Comparison of ENCODE assay signal across 9 cellular contexts in the genomic region with DNA sequence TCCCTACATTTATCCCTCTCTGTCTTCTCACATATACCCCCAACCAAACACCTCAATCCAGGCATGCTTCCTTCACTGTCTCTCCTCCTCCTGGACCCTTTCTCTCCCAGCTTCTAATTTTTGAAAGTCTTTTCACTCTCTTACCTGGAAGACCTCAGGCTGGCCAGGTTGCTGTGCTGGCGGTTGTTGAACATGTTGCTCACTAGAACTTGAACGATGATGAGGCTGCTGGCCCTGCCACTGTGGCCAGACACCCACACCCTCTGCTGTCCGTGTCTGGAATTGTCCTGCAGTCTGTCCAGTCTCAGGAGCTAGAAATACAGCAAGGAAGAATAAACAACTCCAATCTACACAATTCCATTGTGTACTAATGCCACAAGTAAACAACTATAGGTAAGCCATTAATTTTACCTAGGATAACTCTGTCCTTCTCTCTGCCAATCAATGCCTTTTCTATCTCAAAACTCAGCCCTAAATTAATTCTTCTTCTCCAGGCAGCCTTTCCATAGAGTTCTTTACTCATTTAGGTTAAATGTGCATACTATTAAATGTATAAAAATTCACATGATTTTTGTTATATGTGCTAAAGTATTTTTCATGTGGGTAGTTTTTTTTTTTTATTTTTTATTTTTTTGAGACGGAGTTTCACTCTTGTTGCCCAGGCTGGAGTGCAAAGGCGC. TPM values are rescaled to one million over a fixed set of nuclear protein-coding genes. Genes with fewer than 3 reads are reported as not detected.
A peak's percentile ranks its signal among the peaks of the same experiment; 100 is the strongest.
DNase-seq lines count a peak whose midpoint lies in the region; ATAC-seq and TF ChIP-seq lines count a peak whose summit lies in the region.
"Had no signal": no experiment of that assay in that cellular context is flagged by ENCODE, and none has a peak within 500 bp of the region (broad histone marks: within the 10 kb centered on the region; RNA-seq: fewer than 3 reads in every experiment).

No MANE protein-coding gene starts in this region.

- no peak for ATAC-seq in activated T-cell treated with anti-CD3 and anti-CD28 coated beads, Interleukin-2, amount 50 U/mL, for 4 hours
- peak; percentile 69 for ATAC-seq in foreskin keratinocyte
- no peak for ATAC-seq in GM19395 (IDR thresholded peaks at IDR 0.05; ENCODE audit: unreplicated experiment)
- no peak for ATAC-seq in GM19463 (IDR thresholded peaks at IDR 0.05; ENCODE audit: unreplicated experiment)

- H3K27me3 ChIP-seq in foreskin keratinocyte: no peaks in the 10 kb centered on the region

- no peak overlapping the region for H3K4me3 ChIP-seq in NB4 (ENCODE audit: low read depth, low read length)

- H3K36me3 Mint-ChIP-seq in activated T-cell treated with anti-CD3 and anti-CD28 coated beads, Interleukin-2, amount 50 U/mL, for 4 hours (ENCODE audit: insufficient read depth): peaks cover 18% of the 10 kb centered on the region

- intact Hi-C loops in posterior cingulate gyrus (cut with DNase I): no loop called here

- no peak overlapping the region for H3K27ac ChIP-seq in foreskin keratinocyte

- peak; percentile 77 for TF ChIP-seq CTCF in NB4 (IDR thresholded peaks at IDR 0.05; ENCODE audit: low read depth, low read length)
- TF ChIP-seq CTCF in foreskin keratinocyte (conservative IDR thresholded peaks at IDR 0.05): peak; percentile 94

- peaks cover 1% of the 10 kb centered on the region for H3K4me1 Mint-ChIP-seq in activated T-cell treated with anti-CD3 and anti-CD28 coated beads, Interleukin-2, amount 50 U/mL, for 4 hours (ENCODE audit: low read depth)

- H3K4me3 Mint-ChIP-seq in activated T-cell treated with anti-CD3 and anti-CD28 coated beads, Interleukin-2, amount 50 U/mL, for 4 hours: no peak overlapping the region
- H3K4me3 Mint-ChIP-seq: activated naive CD8-positive, alpha-beta T cell treated with anti-CD3 and anti-CD28 coated beads, Interleukin-2, amount 10 ng/mL, durations not matched to agents 7 days and 5 days had no signal

- H3K4me1 ChIP-seq in foreskin keratinocyte: peaks cover 19% of the 10 kb centered on the region

- no peaks in the 10 kb centered on the region for H3K9me3 Mint-ChIP-seq in activated T-cell treated with anti-CD3 and anti-CD28 coated beads, Interleukin-2, amount 50 U/mL, for 4 hours
- H3K9me3 Mint-ChIP-seq: activated naive CD8-positive, alpha-beta T cell treated with anti-CD3 and anti-CD28 coated beads, Interleukin-2, amount 10 ng/mL, durations not matched to agents 7 days and 5 days had no signal

- H3K27me3 Mint-ChIP-seq in activated T-cell treated with anti-CD3 and anti-CD28 coated beads, Interleukin-2, amount 50 U/mL, for 4 hours (ENCODE audit: low read depth): no peaks in the 10 kb centered on the region
- H3K27me3 Mint-ChIP-seq: activated naive CD8-positive, alpha-beta T cell treated with anti-CD3 and anti-CD28 coated beads, Interleukin-2, amount 10 ng/mL, durations not matched to agents 7 days and 5 days had no signal

- TF ChIP-seq POLR2A in NB4 (IDR thresholded peaks at IDR 0.05; ENCODE audit: extremely low read depth, insufficient read length): no peak

- DNase-seq in activated T-cell treated with anti-CD3 and anti-CD28 coated beads, Interleukin-2, amount 50 U/mL, for 48 hours: peak; percentile 25 to 32
- DNase-seq in activated T-cell treated with anti-CD3 and anti-CD28 coated beads, Interleukin-2, amount 50 U/mL, for 4 hours: no peak
- DNase-seq in NB4 (ENCODE audit: low read depth) (peak; percentile 58), SW 1271 (lab: John Stamatoyannopoulos, UW) (peak; percentile 11 to 29), foreskin keratinocyte (peak; percentile 21 to 59), posterior cingulate gyrus (peak in 6 of 10 donors; percentile 22 to 85 (median 40))
- DNase-seq: activated naive CD8-positive, alpha-beta T cell treated with anti-CD3 and anti-CD28 coated beads, Interleukin-2, amount 10 ng/mL, durations not matched to agents 7 days and 5 days had no signal

RNA-seq across cellular contexts. Expression of gene CTSK, which starts 5.1 kb away (rescaled TPM):
- 1 to 10 TPM in 1 of 3 donors, under 1 TPM in 2; 0.38 to 1.1 (median 0.81) TPM for total RNA-seq in activated T-cell treated with anti-CD3 and anti-CD28 coated beads, Interleukin-2, amount 50 U/mL, for 4 hours
- total RNA-seq in foreskin keratinocyte: 6.1 and 7.2 TPM in 2 replicates
- 5.8 and 7.2 TPM in 2 replicates for polyA plus RNA-seq in foreskin keratinocyte

RNA-seq across cellular contexts. Expression of gene CTSS, which starts 47.6 kb away (rescaled TPM):
- total RNA-seq in activated T-cell treated with anti-CD3 and anti-CD28 coated beads, Interleukin-2, amount 50 U/mL, for 4 hours: 10 to 100 TPM; 37.3 to 41.2 (median 37.4) TPM
- 4.6 and 5.0 TPM in 2 replicates for total RNA-seq in foreskin keratinocyte
- polyA plus RNA-seq in foreskin keratinocyte: 2.9 and 3.3 TPM in 2 replicates
